ENCODE assay signal across 22 cellular contexts in genomic region chr15:73747847-73748605, GRCh38. TPM values are rescaled to one million over a fixed set of nuclear protein-coding genes. Genes with fewer than 3 reads are reported as not detected.
"Had no signal": no experiment of that assay in that cellular context is flagged by ENCODE, and none has a peak within 500 bp of the region (broad histone marks: within the 10 kb centered on the region; RNA-seq: fewer than 3 reads in every experiment).

No MANE protein-coding gene starts in this region.

- H3K36me3 ChIP-seq: Peyer's patch, SJSA1 had no signal

- H3K9me3 Mint-ChIP-seq: activated B cell treated with CpG ODN at 0.5 μM for 24 hours; activated CD4-positive, alpha-beta T cell treated with anti-CD3 and anti-CD28 coated beads, Interleukin-2, amount 10 ng/mL, durations not matched to agents 24 days and 14 days; activated naive CD4-positive, alpha-beta T cell treated with anti-CD3 and anti-CD28 coated beads, Interleukin-2, amount 50 U/mL, for 24 hours; activated T-cell treated with anti-CD3 and anti-CD28 coated beads, Interleukin-2, amount 50 U/mL, for 24 hours; activated T-helper 1 cell treated with anti-CD3 and anti-CD28 coated beads, Interleukin-12 subunit alpha, Interleukin-12 subunit beta, Interleukin-2, Interleukin-4 antibody, amounts not matched to agents 30 ng/mL and 10 ng/mL and 1 ng/mL, durations not matched to agents 14 hours and 24 hours and 36 hours; central memory CD8-positive, alpha-beta T cell had no signal

- H3K27ac ChIP-seq: Peyer's patch, SJSA1 had no signal

- H3K36me3 Mint-ChIP-seq: activated CD8-positive, alpha-beta memory T cell treated with anti-CD3 and anti-CD28 coated beads, Interleukin-2, amount 10 ng/mL, durations not matched to agents 7 days and 5 days; activated naive CD4-positive, alpha-beta T cell treated with anti-CD3 and anti-CD28 coated beads, Interleukin-2, amount 50 U/mL, for 24 hours had no signal

- DNase-seq: activated B cell treated with CpG ODN at 0.5 μM for 24 hours; activated CD4-positive, alpha-beta T cell treated with anti-CD3 and anti-CD28 coated beads for 1 hour; activated CD4-positive, alpha-beta T cell treated with anti-CD3 and anti-CD28 coated beads, Interleukin-2, amount 10 ng/mL, durations not matched to agents 24 days and 14 days; activated CD4-positive, alpha-beta T cell treated with anti-CD3 and anti-CD28 coated beads, Interleukin-2, amount 50 U/mL, for 48 hours; activated CD8-positive, alpha-beta memory T cell treated with anti-CD3 and anti-CD28 coated beads, Interleukin-2, amount 10 ng/mL, durations not matched to agents 7 days and 5 days; activated effector memory CD4-positive, alpha-beta T cell treated with Interleukin-2 at 50 U/mL for 16 hours; activated naive CD4-positive, alpha-beta T cell; activated T-cell treated with anti-CD3 and anti-CD28 coated beads, Interleukin-2, amount 50 U/mL, for 24 hours; aorta; Kasumi-1; NCI-H1105 treated with DMSO at 0.1 percent for 48 hours; NCI-H1436 treated with DMSO at 0.1 percent for 48 hours; NCI-H1930; NCI-H526 treated with DMSO at 0.1 percent for 48 hours; Peyer's patch; SHP77; T-helper 17 cell; T-helper 9 cell had no signal

- H3K4me3 Mint-ChIP-seq: activated B cell treated with CpG ODN at 0.5 μM for 24 hours; activated CD4-positive, alpha-beta T cell treated with anti-CD3 and anti-CD28 coated beads, Interleukin-2, amount 10 ng/mL, durations not matched to agents 24 days and 14 days; activated CD8-positive, alpha-beta memory T cell treated with anti-CD3 and anti-CD28 coated beads, Interleukin-2, amount 10 ng/mL, durations not matched to agents 7 days and 5 days; activated naive CD4-positive, alpha-beta T cell treated with anti-CD3 and anti-CD28 coated beads, Interleukin-2, amount 50 U/mL, for 24 hours; activated T-cell treated with anti-CD3 and anti-CD28 coated beads, Interleukin-2, amount 50 U/mL, for 24 hours; activated T-helper 1 cell treated with anti-CD3 and anti-CD28 coated beads, Interleukin-12 subunit alpha, Interleukin-12 subunit beta, Interleukin-2, Interleukin-4 antibody, amounts not matched to agents 30 ng/mL and 10 ng/mL and 1 ng/mL, durations not matched to agents 14 hours and 24 hours and 36 hours; central memory CD8-positive, alpha-beta T cell; T-helper 17 cell had no signal

- H3K9me3 ChIP-seq: Peyer's patch, SJSA1 had no signal

- H3K27ac Mint-ChIP-seq: activated B cell treated with CpG ODN at 0.5 μM for 24 hours; activated CD4-positive, alpha-beta T cell treated with anti-CD3 and anti-CD28 coated beads, Interleukin-2, amount 10 ng/mL, durations not matched to agents 24 days and 14 days; activated CD8-positive, alpha-beta memory T cell treated with anti-CD3 and anti-CD28 coated beads, Interleukin-2, amount 10 ng/mL, durations not matched to agents 7 days and 5 days; activated naive CD4-positive, alpha-beta T cell treated with anti-CD3 and anti-CD28 coated beads, Interleukin-2, amount 50 U/mL, for 24 hours; activated T-cell treated with anti-CD3 and anti-CD28 coated beads, Interleukin-2, amount 50 U/mL, for 24 hours; activated T-helper 1 cell treated with anti-CD3 and anti-CD28 coated beads, Interleukin-12 subunit alpha, Interleukin-12 subunit beta, Interleukin-2, Interleukin-4 antibody, amounts not matched to agents 30 ng/mL and 10 ng/mL and 1 ng/mL, durations not matched to agents 14 hours and 24 hours and 36 hours; T-helper 17 cell had no signal

- H3K4me3 ChIP-seq: Peyer's patch, SJSA1 had no signal

- H3K4me1 Mint-ChIP-seq: activated B cell treated with CpG ODN at 0.5 μM for 24 hours; activated CD4-positive, alpha-beta T cell treated with anti-CD3 and anti-CD28 coated beads, Interleukin-2, amount 10 ng/mL, durations not matched to agents 24 days and 14 days; activated CD8-positive, alpha-beta memory T cell treated with anti-CD3 and anti-CD28 coated beads, Interleukin-2, amount 10 ng/mL, durations not matched to agents 7 days and 5 days; activated naive CD4-positive, alpha-beta T cell treated with anti-CD3 and anti-CD28 coated beads, Interleukin-2, amount 50 U/mL, for 24 hours; central memory CD8-positive, alpha-beta T cell had no signal

- ATAC-seq: activated CD8-positive, alpha-beta memory T cell treated with anti-CD3 and anti-CD28 coated beads, Interleukin-2, amount 10 ng/mL, durations not matched to agents 7 days and 5 days; T-helper 17 cell had no signal

RNA-seq across cellular contexts. Expression of gene INSYN1, which starts 5.1 kb away (rescaled TPM):
- total RNA-seq: activated B cell treated with CpG ODN at 0.5 μM for 24 hours; activated CD4-positive, alpha-beta T cell treated with anti-CD3 and anti-CD28 coated beads, Interleukin-2, amount 10 ng/mL, durations not matched to agents 24 days and 14 days; activated CD8-positive, alpha-beta memory T cell treated with anti-CD3 and anti-CD28 coated beads, Interleukin-2, amount 10 ng/mL, durations not matched to agents 7 days and 5 days; activated T-helper 1 cell treated with anti-CD3 and anti-CD28 coated beads, Interleukin-12 subunit alpha, Interleukin-12 subunit beta, Interleukin-2, Interleukin-4 antibody, amounts not matched to agents 30 ng/mL and 10 ng/mL and 1 ng/mL, durations not matched to agents 14 hours and 24 hours and 36 hours; SJSA1; T-helper 17 cell had no signal
